7 cellular contexts compared by ENCODE assay signal in the genomic region with DNA sequence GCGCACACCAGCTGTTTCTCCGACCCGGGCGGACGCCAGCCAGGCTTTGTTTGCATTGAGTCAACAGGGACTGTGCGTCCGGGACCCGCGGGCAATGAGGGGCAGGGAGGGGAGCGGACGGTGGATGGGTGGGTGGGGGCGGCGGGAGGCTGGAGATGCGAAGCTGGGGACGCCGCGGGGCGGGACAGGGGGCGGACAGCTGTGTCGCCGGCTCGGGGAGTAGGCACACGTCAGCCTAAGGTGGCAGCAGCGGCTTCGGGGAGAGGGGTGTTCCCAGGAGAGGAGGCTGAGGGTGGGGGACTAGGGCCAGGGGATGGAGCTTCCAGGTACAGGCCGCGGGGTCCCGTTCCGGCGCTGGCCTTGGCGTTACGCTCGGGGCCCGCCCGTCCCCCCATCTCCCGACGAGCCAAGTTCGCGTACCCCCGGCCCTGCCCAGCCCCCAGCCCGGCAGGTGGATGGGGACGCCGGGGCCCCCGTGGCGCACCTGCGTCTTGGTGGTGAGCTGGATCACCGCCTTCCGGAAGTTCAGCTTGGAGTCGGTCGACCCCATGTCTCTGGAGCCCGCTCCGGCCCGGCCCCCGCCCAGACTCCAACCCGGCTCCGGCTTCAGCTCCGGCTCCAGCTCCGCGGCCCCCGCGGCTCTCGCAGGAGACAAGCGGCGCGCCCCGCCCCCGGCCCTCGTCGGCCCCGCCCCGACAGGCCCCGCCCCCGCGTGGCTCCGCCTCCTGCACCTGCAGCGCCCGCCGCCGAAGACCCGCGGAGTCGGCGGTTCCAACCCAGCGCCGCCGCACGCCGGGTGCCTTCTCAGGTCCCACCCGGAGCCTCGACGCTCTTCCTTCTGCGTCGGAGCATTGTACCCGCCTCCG. TPM values are rescaled to one million over a fixed set of nuclear protein-coding genes. Genes with fewer than 3 reads are reported as not detected.
A peak's percentile ranks its signal among the peaks of the same experiment; 100 is the strongest.
DNase-seq lines count a peak whose midpoint lies in the region; ATAC-seq and TF ChIP-seq lines count a peak whose summit lies in the region.

A gene with protein sequence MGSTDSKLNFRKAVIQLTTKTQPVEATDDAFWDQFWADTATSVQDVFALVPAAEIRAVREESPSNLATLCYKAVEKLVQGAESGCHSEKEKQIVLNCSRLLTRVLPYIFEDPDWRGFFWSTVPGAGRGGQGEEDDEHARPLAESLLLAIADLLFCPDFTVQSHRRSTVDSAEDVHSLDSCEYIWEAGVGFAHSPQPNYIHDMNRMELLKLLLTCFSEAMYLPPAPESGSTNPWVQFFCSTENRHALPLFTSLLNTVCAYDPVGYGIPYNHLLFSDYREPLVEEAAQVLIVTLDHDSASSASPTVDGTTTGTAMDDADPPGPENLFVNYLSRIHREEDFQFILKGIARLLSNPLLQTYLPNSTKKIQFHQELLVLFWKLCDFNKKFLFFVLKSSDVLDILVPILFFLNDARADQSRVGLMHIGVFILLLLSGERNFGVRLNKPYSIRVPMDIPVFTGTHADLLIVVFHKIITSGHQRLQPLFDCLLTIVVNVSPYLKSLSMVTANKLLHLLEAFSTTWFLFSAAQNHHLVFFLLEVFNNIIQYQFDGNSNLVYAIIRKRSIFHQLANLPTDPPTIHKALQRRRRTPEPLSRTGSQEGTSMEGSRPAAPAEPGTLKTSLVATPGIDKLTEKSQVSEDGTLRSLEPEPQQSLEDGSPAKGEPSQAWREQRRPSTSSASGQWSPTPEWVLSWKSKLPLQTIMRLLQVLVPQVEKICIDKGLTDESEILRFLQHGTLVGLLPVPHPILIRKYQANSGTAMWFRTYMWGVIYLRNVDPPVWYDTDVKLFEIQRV (minus strand): TSS at position 653 of the 866 bp plus-strand sequence. CDS start 103 bp downstream, at position 550.

- H3K27me3 Mint-ChIP-seq in activated T-helper 17 cell treated with anti-CD3 and anti-CD28 coated beads, Interleukin-2, amount 50 U/mL, for 72 hours, result peaks cover 6% of the 10 kb centered on the region
- peaks cover 85% of the 10 kb centered on the region for H3K27me3 Mint-ChIP-seq in nephron progenitor cell (ENCODE audit: low read depth, poor library complexity)
- H3K27me3 Mint-ChIP-seq in stimulated activated naive B cell treated with anti-CD40 and anti-IgM and Interleukin-4, amounts not matched to agents 10 μg/mL and 1 μg/mL and 100 μg/mL, for 72 hours, result peaks cover 25 to 45% of the 10 kb centered on the region in 2 donors

- no peaks in the 10 kb centered on the region for H3K36me3 ChIP-seq in H7 (replicated peaks; ENCODE audit: control insufficient read depth, insufficient read depth, low read length)
- no peaks in the 10 kb centered on the region for H3K36me3 ChIP-seq in NT2/D1 (ENCODE audit: insufficient read depth, insufficient read length, low read length)

- peak within 1 kb of the TSS; percentile 90 for H3K4me3 Mint-ChIP-seq in activated T-helper 17 cell treated with anti-CD3 and anti-CD28 coated beads, Interleukin-2, amount 50 U/mL, for 72 hours
- peak within 1 kb of the TSS; percentile 84 for H3K4me3 Mint-ChIP-seq in nephron progenitor cell
- H3K4me3 Mint-ChIP-seq in stimulated activated naive B cell treated with anti-CD40 and anti-IgM and Interleukin-4, amounts not matched to agents 10 μg/mL and 1 μg/mL and 100 μg/mL, for 72 hours, result peak within 1 kb of the TSS; percentile 83 to 84

- H3K4me1 Mint-ChIP-seq in activated T-helper 17 cell treated with anti-CD3 and anti-CD28 coated beads, Interleukin-2, amount 50 U/mL, for 72 hours, result peaks cover 5% of the 10 kb centered on the region
- peaks cover 6% of the 10 kb centered on the region for H3K4me1 Mint-ChIP-seq in nephron progenitor cell
- peaks cover 8 to 15% of the 10 kb centered on the region in 2 donors for H3K4me1 Mint-ChIP-seq in stimulated activated naive B cell treated with anti-CD40 and anti-IgM and Interleukin-4, amounts not matched to agents 10 μg/mL and 1 μg/mL and 100 μg/mL, for 72 hours

- peak; percentile 92 for ATAC-seq in activated T-helper 17 cell treated with anti-CD3 and anti-CD28 coated beads, Interleukin-2, amount 50 U/mL, for 72 hours (replicated peaks)
- peak; percentile 81 to 83 for ATAC-seq in stimulated activated naive B cell treated with anti-CD40 and anti-IgM and Interleukin-4, amounts not matched to agents 10 μg/mL and 1 μg/mL and 100 μg/mL, for 72 hours (replicated peaks)
- ATAC-seq in GM18870 (IDR thresholded peaks at IDR 0.05; ENCODE audit: unreplicated experiment), result no peak

- no peaks in the 10 kb centered on the region for H3K36me3 Mint-ChIP-seq in activated T-helper 17 cell treated with anti-CD3 and anti-CD28 coated beads, Interleukin-2, amount 50 U/mL, for 72 hours (ENCODE audit: low read depth)
- H3K36me3 Mint-ChIP-seq in nephron progenitor cell (ENCODE audit: low read depth), result no peaks in the 10 kb centered on the region
- no peaks in the 10 kb centered on the region for H3K36me3 Mint-ChIP-seq in stimulated activated naive B cell treated with anti-CD40 and anti-IgM and Interleukin-4, amounts not matched to agents 10 μg/mL and 1 μg/mL and 100 μg/mL, for 72 hours

- H3K27ac Mint-ChIP-seq in activated T-helper 17 cell treated with anti-CD3 and anti-CD28 coated beads, Interleukin-2, amount 50 U/mL, for 72 hours, result peak within 1 kb of the TSS; percentile 68
- H3K27ac Mint-ChIP-seq in nephron progenitor cell, result no peak within 1 kb of the TSS
- peak within 1 kb of the TSS; percentile 86 for H3K27ac Mint-ChIP-seq in stimulated activated naive B cell treated with anti-CD40 and anti-IgM and Interleukin-4, amounts not matched to agents 10 μg/mL and 1 μg/mL and 100 μg/mL, for 72 hours

- no peaks in the 10 kb centered on the region for H3K9me3 ChIP-seq in NT2/D1 (ENCODE audit: insufficient read depth, low read length)

- peaks cover 46% of the 10 kb centered on the region for H3K27me3 ChIP-seq in H7 (ENCODE audit: control insufficient read depth, insufficient read depth, low read length)
- peaks cover 60% of the 10 kb centered on the region for H3K27me3 ChIP-seq in NT2/D1 (ENCODE audit: insufficient read depth, insufficient read length)

- no peak for TF ChIP-seq CTCF in fibroblast of villous mesenchyme (IDR thresholded peaks at IDR 0.05; ENCODE audit: insufficient read depth, low read depth, low read length)
- TF ChIP-seq CTCF in nephron progenitor cell (IDR thresholded peaks at IDR 0.05), result no peak

- H3K4me3 ChIP-seq in H7 (ENCODE audit: insufficient read depth, low read depth, low read length) (peak within 1 kb of the TSS; percentile 65), NT2/D1 (ENCODE audit: insufficient read length, low read depth) (peak within 1 kb of the TSS; percentile 61), fibroblast of villous mesenchyme (ENCODE audit: low read depth, low read length) (peak within 1 kb of the TSS; percentile 54)

- H3K9me3 Mint-ChIP-seq in activated T-helper 17 cell treated with anti-CD3 and anti-CD28 coated beads, Interleukin-2, amount 50 U/mL, for 72 hours, result no peaks in the 10 kb centered on the region
- no peaks in the 10 kb centered on the region for H3K9me3 Mint-ChIP-seq in nephron progenitor cell
- H3K9me3 Mint-ChIP-seq in stimulated activated naive B cell treated with anti-CD40 and anti-IgM and Interleukin-4, amounts not matched to agents 10 μg/mL and 1 μg/mL and 100 μg/mL, for 72 hours, result no peaks in the 10 kb centered on the region

- DNase-seq in H7 (peak; percentile 98), NT2/D1 (ENCODE audit: low read depth, low spot score) (peak; percentile 38), fibroblast of villous mesenchyme (ENCODE audit: low read depth) (no peak), nephron progenitor cell (peak; percentile 89)
- DNase-seq in stimulated activated naive B cell treated with anti-CD40 and anti-IgM and Interleukin-4, amounts not matched to agents 10 μg/mL and 1 μg/mL and 100 μg/mL, for 72 hours, result no peak

- peak within 1 kb of the TSS; percentile 61 for H3K9ac ChIP-seq in NT2/D1 (ENCODE audit: insufficient read length, low read depth)

- peaks cover 7% of the 10 kb centered on the region for H3K4me1 ChIP-seq in NT2/D1 (ENCODE audit: insufficient read depth, insufficient read length)

RNA-seq across cellular contexts. Expression of the gene that starts here (rescaled TPM):
- 2.1 and 7.8 TPM in 2 replicates for total RNA-seq in H7 (2014; rRNA removed; shearing (Covaris generic))
- 1 to 10 TPM; 1.2 to 2.8 TPM for total RNA-seq in activated T-helper 17 cell treated with anti-CD3 and anti-CD28 coated beads, Interleukin-2, amount 50 U/mL, for 72 hours
- total RNA-seq in fibroblast of villous mesenchyme, result 3.5 and 4.3 TPM in 2 replicates

Comparison
In these comparisons a context has a peak if more than half of its experiments do, and no peak if none do; other contexts are left out.
1. DNase-seq: peak in H7 (single experiment), NT2/D1 (single experiment) and nephron progenitor cell (single experiment); none in fibroblast of villous mesenchyme (single experiment) and stimulated activated naive B cell treated with anti-CD40 and anti-IgM and Interleukin-4, amounts not matched to agents 10 μg/mL and 1 μg/mL and 100 μg/mL, for 72 hours (single experiment).
2. Peak in every context shown above with its lines, with median percentiles within 50 percentile points of each other: H3K4me3 ChIP-seq and H3K4me3 Mint-ChIP-seq.